8 cellular contexts compared by ENCODE assay signal in the genomic region with DNA sequence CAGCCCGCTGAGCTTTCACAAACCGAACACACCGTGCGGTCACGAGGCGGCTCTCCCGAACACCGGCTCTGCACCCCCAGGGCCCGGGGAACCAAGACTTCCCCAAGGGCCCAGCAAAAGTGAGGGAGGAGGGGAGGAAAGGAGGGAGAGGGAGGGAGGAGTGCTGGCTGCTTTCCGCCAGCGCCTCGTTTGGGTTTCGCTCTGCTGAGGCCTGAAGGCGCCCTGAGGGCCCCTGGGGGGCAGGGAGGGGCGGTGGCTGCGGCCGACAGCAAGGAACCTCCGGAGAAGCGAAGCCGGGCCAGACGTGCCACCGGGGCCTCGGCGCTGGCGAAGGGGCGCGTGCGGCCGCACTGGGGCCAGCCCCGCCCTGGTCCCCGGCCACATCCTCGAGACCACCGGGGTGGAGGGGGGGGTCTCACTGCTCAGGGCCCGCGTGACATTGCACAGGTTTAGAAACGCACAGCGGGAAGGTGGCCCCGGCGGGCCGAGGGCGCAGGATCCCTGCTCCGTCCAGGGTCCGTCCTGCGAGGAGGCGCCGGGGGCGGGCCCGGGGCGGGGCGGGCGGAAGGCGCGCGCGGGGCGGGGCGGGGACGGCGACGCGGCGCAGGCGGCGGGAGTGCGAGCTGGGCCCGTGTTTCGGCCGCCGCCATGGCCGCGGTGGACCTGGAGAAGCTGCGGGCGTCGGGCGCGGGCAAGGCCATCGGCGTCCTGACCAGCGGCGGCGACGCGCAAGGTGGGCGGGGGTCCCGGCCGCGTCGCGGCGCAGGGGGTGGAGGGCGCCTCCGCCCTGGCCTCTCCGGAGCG. TPM values are rescaled to one million over a fixed set of nuclear protein-coding genes. Genes with fewer than 3 reads are reported as not detected.
DNase-seq lines count a peak whose midpoint lies in the region; FAIRE-seq and TF ChIP-seq lines count a peak whose summit lies in the region.

A gene (plus strand): TSS at position 596 of the 804 bp plus-strand sequence. CDS start 53 bp downstream, at position 649.

- no peaks in the 10 kb centered on the region for H3K36me3 ChIP-seq in H7 (replicated peaks; ENCODE audit: control insufficient read depth, insufficient read depth, low read length)
- H3K36me3 ChIP-seq in bronchial epithelial cell (ENCODE audit: control insufficient read depth, insufficient read depth, low read length): no peaks in the 10 kb centered on the region
- no peaks in the 10 kb centered on the region for H3K36me3 ChIP-seq in iPS-20b (ENCODE audit: insufficient read depth, low read depth, low read length)
- H3K36me3 ChIP-seq in skeletal muscle satellite cell (ENCODE audit: insufficient read depth, low read length): no peaks in the 10 kb centered on the region

- H3K4me1 ChIP-seq in iPS-20b (ENCODE audit: insufficient read depth, low read length) (no peaks in the 10 kb centered on the region; the same call in 1 of the 2 replicates), skeletal muscle satellite cell (ENCODE audit: control insufficient read depth, insufficient read depth, low read length) (peaks cover 26% of the 10 kb centered on the region)

- no peaks in the 10 kb centered on the region for H3K27me3 ChIP-seq in H7 (ENCODE audit: control insufficient read depth, insufficient read depth, low read length)
- peaks cover 2% of the 10 kb centered on the region for H3K27me3 ChIP-seq in bronchial epithelial cell (ENCODE audit: control insufficient read depth, insufficient read depth, low read length)
- peaks cover 16% of the 10 kb centered on the region; the same call in 1 of the 2 replicates for H3K27me3 ChIP-seq in iPS-20b (ENCODE audit: insufficient read depth, low read length)
- H3K27me3 ChIP-seq in skeletal muscle satellite cell (ENCODE audit: control insufficient read depth, insufficient read depth, low read length): no peaks in the 10 kb centered on the region

- H3K4me3 ChIP-seq in H7 (ENCODE audit: insufficient read depth, low read depth, low read length): peak within 1 kb of the TSS; percentile 71
- peak within 1 kb of the TSS; percentile 81 for H3K4me3 ChIP-seq in bronchial epithelial cell (ENCODE audit: low read depth, low read length)
- H3K4me3 ChIP-seq in iPS-20b (ENCODE audit: low read length): peak within 1 kb of the TSS; percentile 68
- H3K4me3 ChIP-seq in skeletal muscle satellite cell (ENCODE audit: low read length): peak within 1 kb of the TSS; percentile 96

- H3K4me2 ChIP-seq in skeletal muscle satellite cell (ENCODE audit: low read length): peak within 1 kb of the TSS; percentile 99

- H3K9me3 ChIP-seq in iPS-20b (ENCODE audit: insufficient read depth, low read depth, low read length) (no peaks in the 10 kb centered on the region), skeletal muscle satellite cell (replicated peaks; ENCODE audit: low read length) (no peaks in the 10 kb centered on the region)

- TF ChIP-seq POLR2A in GM10847 (IDR thresholded peaks at IDR 0.05; ENCODE audit: extremely low read depth, insufficient read length): peak; percentile 46

- FAIRE-seq in bronchial epithelial cell (lab: Jason Lieb, UNC): no peak

- H3K27ac ChIP-seq in VCaP: peak within 1 kb of the TSS; percentile 97
- no peak within 1 kb of the TSS for H3K27ac ChIP-seq in iPS-20b (ENCODE audit: low read length)

- DNase-seq in H7 (peak; percentile 94), M059J (ENCODE audit: low read depth) (peak; percentile 79), bronchial epithelial cell (ENCODE audit: low read depth) (peak; percentile 21), DMS114 treated with DMSO at 0.1 percent for 48 hours (lab: John Stamatoyannopoulos, UW; ENCODE audit: unreplicated experiment) (no peak)

- no peak; the same call in 1 of the 2 replicates for TF ChIP-seq CTCF in VCaP (conservative IDR thresholded peaks at IDR 0.05)
- TF ChIP-seq CTCF in bronchial epithelial cell (IDR thresholded peaks at IDR 0.05; ENCODE audit: insufficient read depth, low read length, severe bottlenecking): no peak

- H3K9ac ChIP-seq in iPS-20b (ENCODE audit: low read depth, low read length): peak within 1 kb of the TSS; percentile 70
- peak within 1 kb of the TSS; percentile 91 for H3K9ac ChIP-seq in skeletal muscle satellite cell (ENCODE audit: low read depth, low read length)

RNA-seq across cellular contexts. Expression of the gene that starts here (rescaled TPM):
- total RNA-seq in H7 (2014; rRNA removed; shearing (Covaris generic)): 149 and 158 TPM in 2 replicates
- total RNA-seq in M059J (2014; rRNA removed; shearing (Covaris generic)): 129 and 226 TPM in 2 replicates
- 148 and 228 TPM in 2 replicates for total RNA-seq in bronchial epithelial cell
- total RNA-seq in skeletal muscle satellite cell (2012; rRNA removed): 154 and 193 TPM in 2 replicates
